ENCODE assay signal across 8 cellular contexts in the genomic region with DNA sequence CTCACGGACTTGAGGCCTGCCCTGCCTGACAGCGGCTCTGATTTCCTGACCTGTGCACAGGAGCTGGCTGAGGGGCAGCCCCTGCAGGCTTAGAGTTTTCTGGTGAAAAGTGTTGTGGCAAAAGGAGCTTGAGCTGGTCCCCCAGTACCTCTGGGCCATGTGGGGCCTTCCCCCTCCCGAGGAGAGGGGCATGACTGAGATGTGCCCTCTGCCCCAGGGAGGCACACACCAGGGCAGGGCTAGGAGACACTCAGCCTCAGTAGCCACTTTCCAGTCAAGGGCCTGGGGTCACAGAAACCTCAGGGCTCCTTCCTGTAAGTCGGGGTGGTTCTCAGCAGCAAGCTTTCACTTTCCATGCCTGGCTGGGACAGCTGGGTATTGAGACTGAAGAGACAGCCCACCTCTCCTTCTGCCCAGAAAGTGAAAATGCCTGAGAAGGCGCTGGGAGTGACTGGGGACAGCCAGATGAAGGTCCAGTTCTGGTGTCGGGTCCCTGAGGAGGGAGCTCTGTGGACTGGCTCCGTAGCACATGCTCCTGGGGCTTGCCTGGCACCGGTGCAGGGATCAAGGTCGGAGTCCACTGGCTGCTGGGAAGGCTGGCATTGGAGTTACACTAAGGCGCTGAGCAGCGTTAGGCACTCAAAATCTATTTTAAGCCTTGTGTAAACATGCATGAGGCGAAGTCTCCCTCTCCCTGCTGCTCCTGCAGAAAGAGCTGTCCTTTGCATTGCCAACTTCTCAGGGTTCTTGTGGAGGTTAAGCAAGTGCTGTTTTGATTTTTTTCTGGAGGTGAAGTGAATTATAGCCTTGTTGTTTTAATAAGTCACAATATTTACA.
DNase-seq lines count a peak whose midpoint lies in the region; ATAC-seq, FAIRE-seq and TF ChIP-seq lines count a peak whose summit lies in the region.

No MANE protein-coding gene starts in this region.

- H3K4me1 ChIP-seq in Caco-2 (peaks cover 26% of the 10 kb centered on the region), kidney (ENCODE audit: control insufficient read depth in 1 of 2, insufficient read depth in 1 of 2, low read depth in 1 of 2, low read length in 2 of 2) (peaks cover 22 to 36% of the 10 kb centered on the region in 2 donors), HAP-1 (no peaks in the 10 kb centered on the region)

- peak overlapping the region; percentile 35 for H3K27ac Mint-ChIP-seq in Caco-2 (ENCODE audit: unreplicated experiment)

- H3K27me3 ChIP-seq in Caco-2 (replicated peaks; ENCODE audit: control insufficient read depth, insufficient read depth, low read length): no peaks in the 10 kb centered on the region
- H3K27me3 ChIP-seq in HAP-1 (ENCODE audit: low read depth): no peaks in the 10 kb centered on the region

- H3K27ac ChIP-seq in kidney (ENCODE audit: low read depth in 2 of 2, low read length in 2 of 2): peak overlapping the region; percentile 72 to 95

- no peaks in the 10 kb centered on the region for H3K27me3 Mint-ChIP-seq in Caco-2 (ENCODE audit: insufficient read depth, unreplicated experiment)

- DNase-seq in Caco-2 (peak; percentile 37 to 52), HuH-7.5 (ENCODE audit: low spot score) (peak; percentile 57), SHP77 (lab: John Stamatoyannopoulos, UW) (peak; percentile 84 to 92), astrocyte of the cerebellum (ENCODE audit: low read depth) (peak; percentile 23), kidney (peak; percentile 83), HAP-1 (ENCODE audit: low spot score in 2 of 2) (no peak)
- peak; percentile 64 for DNase-seq in stimulated activated CD4-positive, alpha-beta T cell treated with anti-CD3 and anti-CD28 coated beads, Interleukin-2, amount 100 ng/mL, for 4 hours (ENCODE audit: low read depth)

- H3K9ac ChIP-seq in kidney (ENCODE audit: low read length in 2 of 2): peak overlapping the region in 1 of 2 donors; percentile 34

- H3K36me3 Mint-ChIP-seq in Caco-2 (ENCODE audit: insufficient read depth, unreplicated experiment): no peaks in the 10 kb centered on the region

- H3K9me3 Mint-ChIP-seq in Caco-2 (ENCODE audit: unreplicated experiment): no peaks in the 10 kb centered on the region

- H3K9me3 ChIP-seq in Caco-2: no peaks in the 10 kb centered on the region
- no peaks in the 10 kb centered on the region for H3K9me3 ChIP-seq in kidney (ENCODE audit: control insufficient read depth in 1 of 2, low read length in 2 of 2)
- H3K9me3 ChIP-seq in HAP-1: no peaks in the 10 kb centered on the region

- H3K4me3 ChIP-seq in Caco-2 (ENCODE audit: low read depth, low read length) (no peak overlapping the region), astrocyte of the cerebellum (ENCODE audit: low read depth, low read length) (peak overlapping the region; percentile 14), kidney (ENCODE audit: low read length in 2 of 2) (peak overlapping the region in 1 of 2 donors; percentile 26), HAP-1 (no peak overlapping the region)

- TF ChIP-seq CTCF in Caco-2 (IDR thresholded peaks at IDR 0.05; ENCODE audit: insufficient read depth in 1 of 2, low read depth in 1 of 2, low read length in 1 of 2, severe bottlenecking in 1 of 2, unreplicated experiment in 1 of 2): no peak
- no peak for TF ChIP-seq CTCF in astrocyte of the cerebellum (IDR thresholded peaks at IDR 0.05; ENCODE audit: low read depth, low read length, missing control alignments)
- no peak for TF ChIP-seq CTCF in kidney (IDR thresholded peaks at IDR 0.05; ENCODE audit: borderline replicate concordance, extremely low read depth, insufficient read depth)

- H3K4me1 Mint-ChIP-seq in Caco-2 (ENCODE audit: low read depth, unreplicated experiment): peaks cover 11% of the 10 kb centered on the region

- in situ Hi-C loops in astrocyte of the cerebellum (cut with HindIII; ENCODE audit: low sequenced_read_pairs) (no loop called here), HAP-1 (cut with MboI; ENCODE audit: low sequenced_read_pairs) (no loop called here)

- intact Hi-C loops in Caco-2 (cut with micrococcal nuclease; ENCODE audit: unreplicated experiment): loop anchor here (5.0 to 10.0 kb wide), 2 partner anchors 75 to 103 kb away; no protein-coding TSS in a partner anchor
- intact Hi-C loops in kidney (cut with DNase I): no loop called here

- peak overlapping the region; percentile 38 for H3K4me3 Mint-ChIP-seq in Caco-2 (ENCODE audit: unreplicated experiment)

- POLR2A ChIA-PET in Caco-2 (lab: Charles Lee): no interaction called here

- H3K36me3 ChIP-seq in Caco-2 (ENCODE audit: control insufficient read depth, insufficient read depth, low read length) (no peaks in the 10 kb centered on the region), kidney (ENCODE audit: control insufficient read depth in 1 of 2, insufficient read depth in 2 of 2, low read length in 2 of 2) (no peaks in the 10 kb centered on the region), HAP-1 (replicated peaks) (no peaks in the 10 kb centered on the region)

- CTCF ChIA-PET in Caco-2 (lab: Charles Lee): interaction anchor here (0.6 to 2.0 kb wide), 4 partner anchors 11 to 402 kb away, joined by 3 to 7 read pairs (median 4); no protein-coding TSS in a partner anchor

- FAIRE-seq in kidney (lab: Jason Lieb, UNC): peak; percentile 3

- ATAC-seq in GM21381 (IDR thresholded peaks at IDR 0.05; ENCODE audit: unreplicated experiment): peak; percentile 93

- no TSS peak for BruUV-seq in Caco-2 (replicated peaks; lab: Mats Ljungman, UMichigan)

Comparison
In these comparisons a context has a peak if more than half of its experiments do, and no peak if none do; other contexts are left out.
1. DNase-seq: peak in Caco-2 (2 of 2), HuH-7.5 (single experiment), SHP77 (2 of 2), astrocyte of the cerebellum (single experiment), kidney (single experiment) and stimulated activated CD4-positive, alpha-beta T cell treated with anti-CD3 and anti-CD28 coated beads, Interleukin-2, amount 100 ng/mL, for 4 hours (single experiment); none in HAP-1 (0 of 2).